In genomic region chr12:55931780-55932545, GRCh38 we compare ENCODE assay signal across 8 cellular contexts. TPM values are rescaled to one million over a fixed set of nuclear protein-coding genes. Genes with fewer than 3 reads are reported as not detected.
DNase-seq lines count a peak whose midpoint lies in the region; ATAC-seq, FAIRE-seq and TF ChIP-seq lines count a peak whose summit lies in the region.

No MANE protein-coding gene starts in this region.

- H3K36me3 ChIP-seq in SJCRH30 (no peaks in the 10 kb centered on the region), keratinocyte (ENCODE audit: control insufficient read depth in 2 of 2, extremely low read depth in 1 of 2, insufficient read depth in 2 of 2, low read length in 2 of 2) (peaks cover 6 to 27% of the 10 kb centered on the region in 2 experiments), skeletal muscle tissue (ENCODE audit: control insufficient read depth in 3 of 3, insufficient read depth in 3 of 3, low read length in 3 of 3) (peaks cover 0 to 4% (median 0%) of the 10 kb centered on the region in 3 donors)

- peak overlapping the region; percentile 16 for H2AFZ ChIP-seq in keratinocyte (ENCODE audit: control insufficient read depth, low read length)

- dilution Hi-C loops in keratinocyte (cut with MboI; ENCODE audit: extremely low pct_ligation_motif_present, low sequenced_read_pairs): no loop called here

- H3K4me1 ChIP-seq in SJCRH30 (peaks cover 13% of the 10 kb centered on the region), keratinocyte (ENCODE audit: control insufficient read depth, extremely low read depth, insufficient read depth, low read length) (peaks cover 57% of the 10 kb centered on the region), skeletal muscle tissue (ENCODE audit: control insufficient read depth in 3 of 3, insufficient read depth in 3 of 3, low read length in 3 of 3) (peaks cover 23 to 35% (median 29%) of the 10 kb centered on the region in 3 donors)

- no peak for FAIRE-seq in keratinocyte (lab: Jason Lieb, UNC)

- no peaks in the 10 kb centered on the region for H4K20me1 ChIP-seq in keratinocyte (ENCODE audit: control insufficient read depth, extremely low read depth, insufficient read depth, low read length)

- H3K79me2 ChIP-seq in keratinocyte (ENCODE audit: control insufficient read depth, insufficient read depth, low read length): peaks cover 46% of the 10 kb centered on the region

- TF ChIP-seq CTCF in keratinocyte (optimal IDR thresholded peaks at IDR 0.05 in 1 of 3, IDR thresholded peaks at IDR 0.05 in 1 of 3, conservative IDR thresholded peaks at IDR 0.05 in 1 of 3; ENCODE audit: extremely low read depth in 1 of 3, insufficient read depth in 2 of 3, low read length in 3 of 3): no peak

- H3K27ac ChIP-seq in SJCRH30 (no peak overlapping the region), caudate nucleus (ENCODE audit: low read depth, low read length) (peak overlapping the region; percentile 83), keratinocyte (ENCODE audit: control insufficient read depth, insufficient read depth, low read length) (peak overlapping the region; percentile 97), skeletal muscle tissue (ENCODE audit: low read depth, low read length) (peak overlapping the region; percentile 12)

- H3K4me2 ChIP-seq in keratinocyte (ENCODE audit: control insufficient read depth, extremely low read depth, insufficient read depth, low read depth, low read length): peak overlapping the region; percentile 94

- DNase-seq in stimulated activated CD4-positive, alpha-beta T cell treated with anti-CD3 and anti-CD28 coated beads, Interleukin-2, amount 100 ng/mL, for 24 hours: peak; percentile 41 to 51
- no peak for DNase-seq in stimulated activated CD4-positive, alpha-beta T cell treated with anti-CD3 and anti-CD28 coated beads, Interleukin-12 subunit alpha, Interleukin-12 subunit beta, amount 100 ng/mL, for 4 hours
- DNase-seq in SJCRH30: peak; percentile 20 to 45
- peak in 30 of 61 donors; percentile 9 to 55 (median 31) for DNase-seq in caudate nucleus (lab: John Stamatoyannopoulos, UW)
- DNase-seq in keratinocyte (ENCODE audit: low read depth, low spot score): no peak
- DNase-seq in NCI-H1048 (lab: John Stamatoyannopoulos, UW): no peak

- ATAC-seq in HG03196 (IDR thresholded peaks at IDR 0.05; ENCODE audit: unreplicated experiment): no peak

- H3K9me1 ChIP-seq in keratinocyte (ENCODE audit: control insufficient read depth, extremely low read depth, insufficient read depth, low read length): no peaks in the 10 kb centered on the region

- H3K27me3 ChIP-seq in SJCRH30: no peaks in the 10 kb centered on the region
- no peaks in the 10 kb centered on the region for H3K27me3 ChIP-seq in keratinocyte (ENCODE audit: control insufficient read depth, extremely low read depth, insufficient read depth, low read length)
- peaks cover 0 to 30% (median 17%) of the 10 kb centered on the region in 3 donors for H3K27me3 ChIP-seq in skeletal muscle tissue (ENCODE audit: control insufficient read depth in 3 of 3, insufficient read depth in 3 of 3, low read length in 3 of 3)

- peak overlapping the region; percentile 86 for H3K9ac ChIP-seq in keratinocyte (ENCODE audit: control insufficient read depth, extremely low read depth, insufficient read depth, low read length)
- H3K9ac ChIP-seq in skeletal muscle tissue (ENCODE audit: low read depth in 1 of 3, low read length in 3 of 3): peak overlapping the region; percentile 51 to 80 (median 72)

- H3K4me3 ChIP-seq in SJCRH30: peak overlapping the region; percentile 56
- H3K4me3 ChIP-seq in keratinocyte (ENCODE audit: control insufficient read depth in 2 of 3, extremely low read depth in 1 of 3, insufficient read depth in 2 of 3, low read depth in 1 of 3, low read length in 3 of 3): peak overlapping the region; percentile 52 to 92 (median 83)
- H3K4me3 ChIP-seq in skeletal muscle tissue (ENCODE audit: low read length in 3 of 3): peak overlapping the region; percentile 41 to 79 (median 78)

- H3K9me3 ChIP-seq in SJCRH30 (replicated peaks) (no peaks in the 10 kb centered on the region), keratinocyte (ENCODE audit: control insufficient read depth, low read depth, low read length) (no peaks in the 10 kb centered on the region), skeletal muscle tissue (ENCODE audit: control insufficient read depth in 3 of 3, low read length in 3 of 3) (no peaks in the 10 kb centered on the region)

RNA-seq across cellular contexts. Expression of gene DGKA, which starts 1.0 kb away (rescaled TPM):
- 3.7 and 4.4 TPM in 2 replicates for total RNA-seq in SJCRH30 (2014; rRNA removed; shearing (Covaris generic))
- polyA plus RNA-seq in keratinocyte: 161 to 263 TPM (median 174 TPM) in 3 replicates
- 268 TPM for polyA plus RNA-seq in keratinocyte (2011; ENCODE audit: low read depth)
- 161 and 169 TPM in 2 replicates for polyA plus RNA-seq in keratinocyte (2011; cell fraction: cytosol; rRNA removed)
- 591 and 684 TPM in 2 replicates for polyA plus RNA-seq in keratinocyte (2011; cell fraction: nucleus; rRNA removed)
- polyA plus RNA-seq in keratinocyte (2012; ENCODE audit: low replicate concordance): 207 and 259 TPM in 2 replicates
- 217 to 364 TPM (median 266 TPM) in 3 replicates for polyA minus RNA-seq in keratinocyte
- 149 TPM for polyA minus RNA-seq in keratinocyte (2011; cell fraction: cytosol; rRNA and poly(A)+ RNA removed)
- polyA minus RNA-seq in keratinocyte (2011; cell fraction: nucleus; rRNA and poly(A)+ RNA removed): 177 and 285 TPM in 2 replicates
- total RNA-seq in skeletal muscle tissue: 6.8 TPM

RNA-seq across cellular contexts. Expression of gene PYM1, which starts 4.3 kb away (rescaled TPM):
- total RNA-seq in SJCRH30 (2014; rRNA removed; shearing (Covaris generic)): 24.0 and 25.6 TPM in 2 replicates
- 43.6 to 63.4 TPM (median 61.6 TPM) in 3 replicates for polyA plus RNA-seq in keratinocyte
- polyA plus RNA-seq in keratinocyte (2011; ENCODE audit: low read depth): 30.7 TPM
- polyA plus RNA-seq in keratinocyte (2011; cell fraction: cytosol; rRNA removed): 53.4 and 60.0 TPM in 2 replicates
- polyA plus RNA-seq in keratinocyte (2011; cell fraction: nucleus; rRNA removed): 30.7 and 33.5 TPM in 2 replicates
- 27.5 and 45.0 TPM in 2 replicates for polyA plus RNA-seq in keratinocyte (2012; ENCODE audit: low replicate concordance)
- 17.1 to 27.9 TPM (median 19.2 TPM) in 3 replicates for polyA minus RNA-seq in keratinocyte
- polyA minus RNA-seq in keratinocyte (2011; cell fraction: cytosol; rRNA and poly(A)+ RNA removed): 29.0 TPM
- polyA minus RNA-seq in keratinocyte (2011; cell fraction: nucleus; rRNA and poly(A)+ RNA removed): 9.0 and 14.3 TPM in 2 replicates
- 16.2 TPM for total RNA-seq in skeletal muscle tissue

RNA-seq across cellular contexts. Expression of gene PMEL, which starts 33.9 kb away (rescaled TPM):
- 1.2 and 1.3 TPM in 2 replicates for total RNA-seq in SJCRH30 (2014; rRNA removed; shearing (Covaris generic))
- 1.3 to 2.1 TPM (median 1.4 TPM) in 3 replicates for polyA plus RNA-seq in keratinocyte
- polyA plus RNA-seq in keratinocyte (2011; ENCODE audit: low read depth): 0.89 TPM
- 2.3 and 2.7 TPM in 2 replicates for polyA plus RNA-seq in keratinocyte (2011; cell fraction: cytosol; rRNA removed)
- polyA plus RNA-seq in keratinocyte (2011; cell fraction: nucleus; rRNA removed): 2.9 and 3.1 TPM in 2 replicates
- 1.0 and 2.2 TPM in 2 replicates for polyA plus RNA-seq in keratinocyte (2012; ENCODE audit: low replicate concordance)
- polyA minus RNA-seq in keratinocyte: 2.1 to 4.9 TPM (median 4.3 TPM) in 3 replicates
- 0.96 TPM for polyA minus RNA-seq in keratinocyte (2011; cell fraction: cytosol; rRNA and poly(A)+ RNA removed)
- 1.0 and 1.5 TPM in 2 replicates for polyA minus RNA-seq in keratinocyte (2011; cell fraction: nucleus; rRNA and poly(A)+ RNA removed)
- total RNA-seq in skeletal muscle tissue: 0.52 TPM

RNA-seq across cellular contexts. Expression of gene CDK2, which starts 34.7 kb away (rescaled TPM):
- total RNA-seq in SJCRH30 (2014; rRNA removed; shearing (Covaris generic)): 99.6 and 106 TPM in 2 replicates
- 34.3 to 49.3 TPM (median 47.3 TPM) in 3 replicates for polyA plus RNA-seq in keratinocyte
- 6.5 TPM for polyA plus RNA-seq in keratinocyte (2011; ENCODE audit: low read depth)
- polyA plus RNA-seq in keratinocyte (2011; cell fraction: cytosol; rRNA removed): 24.9 and 27.4 TPM in 2 replicates
- 42.3 and 56.9 TPM in 2 replicates for polyA plus RNA-seq in keratinocyte (2011; cell fraction: nucleus; rRNA removed)
- 22.4 and 30.3 TPM in 2 replicates for polyA plus RNA-seq in keratinocyte (2012; ENCODE audit: low replicate concordance)
- polyA minus RNA-seq in keratinocyte: 34.3 to 46.8 TPM (median 36.0 TPM) in 3 replicates
- polyA minus RNA-seq in keratinocyte (2011; cell fraction: cytosol; rRNA and poly(A)+ RNA removed): 15.5 TPM
- 14.0 and 18.6 TPM in 2 replicates for polyA minus RNA-seq in keratinocyte (2011; cell fraction: nucleus; rRNA and poly(A)+ RNA removed)
- 9.4 TPM for total RNA-seq in skeletal muscle tissue

RNA-seq across cellular contexts. Expression of gene RAB5B, which starts 41.9 kb away (rescaled TPM):
- total RNA-seq in SJCRH30 (2014; rRNA removed; shearing (Covaris generic)): 59.4 and 61.0 TPM in 2 replicates
- polyA plus RNA-seq in keratinocyte: 132 to 162 TPM (median 138 TPM) in 3 replicates
- polyA plus RNA-seq in keratinocyte (2011; ENCODE audit: low read depth): 59.4 TPM
- polyA plus RNA-seq in keratinocyte (2011; cell fraction: cytosol; rRNA removed): 144 and 200 TPM in 2 replicates
- 135 and 138 TPM in 2 replicates for polyA plus RNA-seq in keratinocyte (2011; cell fraction: nucleus; rRNA removed)
- polyA plus RNA-seq in keratinocyte (2012; ENCODE audit: low replicate concordance): 72.8 and 76.8 TPM in 2 replicates
- polyA minus RNA-seq in keratinocyte: 66.2 to 176 TPM (median 141 TPM) in 3 replicates
- 86.9 TPM for polyA minus RNA-seq in keratinocyte (2011; cell fraction: cytosol; rRNA and poly(A)+ RNA removed)
- 46.7 and 80.8 TPM in 2 replicates for polyA minus RNA-seq in keratinocyte (2011; cell fraction: nucleus; rRNA and poly(A)+ RNA removed)
- total RNA-seq in skeletal muscle tissue: 34.4 TPM

Comparison
In these comparisons a context has a peak if more than half of its experiments do, and no peak if none do; other contexts are left out.
1. DNase-seq: peak in stimulated activated CD4-positive, alpha-beta T cell treated with anti-CD3 and anti-CD28 coated beads, Interleukin-2, amount 100 ng/mL, for 24 hours (2 of 2) and SJCRH30 (2 of 2); none in stimulated activated CD4-positive, alpha-beta T cell treated with anti-CD3 and anti-CD28 coated beads, Interleukin-12 subunit alpha, Interleukin-12 subunit beta, amount 100 ng/mL, for 4 hours (single experiment), keratinocyte (single experiment) and NCI-H1048 (single experiment).
2. Peak in every context shown above with its lines, with median percentiles within 50 percentile points of each other: H3K4me3 ChIP-seq.